Comparison of ENCODE assay signal across 1 cellular context in the genomic region with DNA sequence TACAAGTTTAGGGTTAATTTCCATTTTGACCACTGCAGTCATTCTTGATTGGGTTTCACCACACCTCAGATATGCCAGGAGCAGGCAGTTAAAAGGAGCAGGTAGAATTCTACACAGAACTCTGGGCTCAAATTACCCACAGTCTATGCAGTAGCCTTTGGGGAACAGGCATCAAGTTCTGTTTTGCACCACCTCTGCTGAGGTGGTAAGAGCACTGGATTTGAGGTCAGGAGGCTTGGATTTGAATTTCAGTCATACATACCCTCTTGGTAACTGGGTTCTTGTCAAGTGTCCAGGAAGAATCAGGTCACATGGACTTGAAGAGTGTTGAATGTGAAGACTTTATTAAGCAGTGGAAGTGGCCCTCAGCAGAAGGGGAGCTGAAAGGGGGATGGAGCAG.
TF ChIP-seq lines count a peak whose summit lies in the region.

No MANE protein-coding gene starts in this region.

TF ChIP-seq in HEK293, 187 proteins besides CTCF, POLR2A, EP300 and RAD21 (continued from another document):
- TF ChIP-seq, protein P1, sequence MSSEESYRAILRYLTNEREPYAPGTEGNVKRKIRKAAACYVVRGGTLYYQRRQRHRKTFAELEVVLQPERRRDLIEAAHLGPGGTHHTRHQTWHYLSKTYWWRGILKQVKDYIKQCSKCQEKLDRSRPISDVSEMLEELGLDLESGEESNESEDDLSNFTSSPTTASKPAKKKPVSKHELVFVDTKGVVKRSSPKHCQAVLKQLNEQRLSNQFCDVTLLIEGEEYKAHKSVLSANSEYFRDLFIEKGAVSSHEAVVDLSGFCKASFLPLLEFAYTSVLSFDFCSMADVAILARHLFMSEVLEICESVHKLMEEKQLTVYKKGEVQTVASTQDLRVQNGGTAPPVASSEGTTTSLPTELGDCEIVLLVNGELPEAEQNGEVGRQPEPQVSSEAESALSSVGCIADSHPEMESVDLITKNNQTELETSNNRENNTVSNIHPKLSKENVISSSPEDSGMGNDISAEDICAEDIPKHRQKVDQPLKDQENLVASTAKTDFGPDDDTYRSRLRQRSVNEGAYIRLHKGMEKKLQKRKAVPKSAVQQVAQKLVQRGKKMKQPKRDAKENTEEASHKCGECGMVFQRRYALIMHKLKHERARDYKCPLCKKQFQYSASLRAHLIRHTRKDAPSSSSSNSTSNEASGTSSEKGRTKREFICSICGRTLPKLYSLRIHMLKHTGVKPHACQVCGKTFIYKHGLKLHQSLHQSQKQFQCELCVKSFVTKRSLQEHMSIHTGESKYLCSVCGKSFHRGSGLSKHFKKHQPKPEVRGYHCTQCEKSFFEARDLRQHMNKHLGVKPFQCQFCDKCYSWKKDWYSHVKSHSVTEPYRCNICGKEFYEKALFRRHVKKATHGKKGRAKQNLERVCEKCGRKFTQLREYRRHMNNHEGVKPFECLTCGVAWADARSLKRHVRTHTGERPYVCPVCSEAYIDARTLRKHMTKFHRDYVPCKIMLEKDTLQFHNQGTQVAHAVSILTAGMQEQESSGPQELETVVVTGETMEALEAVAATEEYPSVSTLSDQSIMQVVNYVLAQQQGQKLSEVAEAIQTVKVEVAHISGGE (tag by site-specific recombination; conservative IDR thresholded peaks at IDR 0.05; ENCODE audit: low read depth) = no peak
